In genomic region chr10:44998146-44998631, GRCh38 we compare ENCODE assay signal across 17 cellular contexts. TPM values are rescaled to one million over a fixed set of nuclear protein-coding genes. Genes with fewer than 3 reads are reported as not detected.
A peak's percentile ranks its signal among the peaks of the same experiment; 100 is the strongest.
DNase-seq lines count a peak whose midpoint lies in the region; ATAC-seq, FAIRE-seq and TF ChIP-seq lines count a peak whose summit lies in the region.
"Had no signal": no experiment of that assay in that cellular context is flagged by ENCODE, and none has a peak within 500 bp of the region (broad histone marks: within the 10 kb centered on the region; RNA-seq: fewer than 3 reads in every experiment).

No MANE protein-coding gene starts in this region.

- no peaks in the 10 kb centered on the region for H3K27me3 Mint-ChIP-seq in activated CD8-positive, alpha-beta memory T cell treated with anti-CD3 and anti-CD28 coated beads, Interleukin-2, amount 10 ng/mL, durations not matched to agents 7 days and 5 days
- H3K27me3 Mint-ChIP-seq in neural crest cell (ENCODE audit: low read depth): no peaks in the 10 kb centered on the region
- H3K27me3 Mint-ChIP-seq: stimulated activated naive CD8-positive, alpha-beta T cell treated with anti-CD3 and anti-CD28 coated beads, Interleukin-15, amount 100 ng/mL, for 72 hours had no signal

- no peak overlapping the region for H3K4me3 ChIP-seq in upper lobe of right lung

- no peak overlapping the region for H3K4me3 Mint-ChIP-seq in activated CD8-positive, alpha-beta memory T cell treated with anti-CD3 and anti-CD28 coated beads, Interleukin-2, amount 10 ng/mL, durations not matched to agents 7 days and 5 days
- H3K4me3 Mint-ChIP-seq in neural crest cell: peak overlapping the region; percentile 48
- H3K4me3 Mint-ChIP-seq: activated T-cell treated with anti-CD3 and anti-CD28 coated beads, Interleukin-2, amount 50 U/mL, for 4 hours; brain; stimulated activated naive CD8-positive, alpha-beta T cell treated with anti-CD3 and anti-CD28 coated beads, Interleukin-15, amount 100 ng/mL, for 72 hours had no signal

- TF ChIP-seq CTCF in neural crest cell (conservative IDR thresholded peaks at IDR 0.05) (no peak), upper lobe of right lung (IDR thresholded peaks at IDR 0.05) (no peak)

- peaks cover 5% of the 10 kb centered on the region for H3K9me3 Mint-ChIP-seq in activated CD8-positive, alpha-beta memory T cell treated with anti-CD3 and anti-CD28 coated beads, Interleukin-2, amount 10 ng/mL, durations not matched to agents 7 days and 5 days (ENCODE audit: low read depth)
- peaks cover 2% of the 10 kb centered on the region for H3K9me3 Mint-ChIP-seq in neural crest cell

- FAIRE-seq in frontal cortex (lab: Jason Lieb, UNC): no peak
- FAIRE-seq: A204.1 had no signal

- no peaks in the 10 kb centered on the region for H3K27me3 ChIP-seq in upper lobe of right lung

- peaks cover 13% of the 10 kb centered on the region for H3K36me3 Mint-ChIP-seq in activated CD8-positive, alpha-beta memory T cell treated with anti-CD3 and anti-CD28 coated beads, Interleukin-2, amount 10 ng/mL, durations not matched to agents 7 days and 5 days
- H3K36me3 Mint-ChIP-seq in neural crest cell (ENCODE audit: low read depth): peaks cover 15% of the 10 kb centered on the region

- intact Hi-C loops in upper lobe of right lung (cut with DNase I): no loop called here

- no peaks in the 10 kb centered on the region for H3K9me3 ChIP-seq in upper lobe of right lung
- H3K9me3 ChIP-seq: Caco-2 had no signal

- peaks cover 2% of the 10 kb centered on the region for H3K36me3 ChIP-seq in upper lobe of right lung

- H3K4me1 ChIP-seq in upper lobe of right lung: peaks cover 77% of the 10 kb centered on the region

- no peak for ATAC-seq in activated CD8-positive, alpha-beta memory T cell treated with anti-CD3 and anti-CD28 coated beads, Interleukin-2, amount 10 ng/mL, durations not matched to agents 7 days and 5 days
- no peak for ATAC-seq in upper lobe of right lung
- ATAC-seq in GM21737 (IDR thresholded peaks at IDR 0.05; ENCODE audit: unreplicated experiment): no peak
- ATAC-seq: activated T-cell treated with anti-CD3 and anti-CD28 coated beads, Interleukin-2, amount 50 U/mL, for 4 hours; sciatic nerve; stimulated activated naive CD8-positive, alpha-beta T cell treated with anti-CD3 and anti-CD28 coated beads, Interleukin-15, amount 100 ng/mL, for 72 hours had no signal

- peak; percentile 38 for DNase-seq in activated CD8-positive, alpha-beta memory T cell treated with anti-CD3 and anti-CD28 coated beads, Interleukin-2, amount 10 ng/mL, durations not matched to agents 7 days and 5 days
- DNase-seq in activated CD8-positive, alpha-beta memory T cell treated with anti-CD3 and anti-CD28 coated beads for 24 hours: no peak
- DNase-seq in fibroblast of gingiva (ENCODE audit: low read depth): peak; percentile 67
- DNase-seq in neural crest cell (ENCODE audit: low read depth, low spot score): no peak
- DNase-seq in upper lobe of right lung: no peak
- DNase-seq in frontal cortex (ENCODE audit: low spot score in 2 of 2): no peak
- no peak for DNase-seq in GF-D8 (lab: John Stamatoyannopoulos, UW)
- DNase-seq: activated T-cell treated with anti-CD3 and anti-CD28 coated beads, Interleukin-2, amount 50 U/mL, for 4 hours; Caco-2; NCI-H1092 treated with DMSO at 0.1 percent for 48 hours; NCI-H446 treated with DMSO at 0.1 percent for 48 hours; stimulated activated naive CD8-positive, alpha-beta T cell treated with anti-CD3 and anti-CD28 coated beads, Interleukin-15, amount 100 ng/mL, for 72 hours; SW 1271 had no signal

- H3K27ac ChIP-seq in upper lobe of right lung: peak overlapping the region; percentile 78

- CTCF ChIA-PET in activated CD8-positive, alpha-beta memory T cell treated with anti-CD3 and anti-CD28 coated beads, Interleukin-2, amount 10 ng/mL, durations not matched to agents 7 days and 5 days (lab: Charles Lee): no interaction called here

- no peak overlapping the region for H3K27ac Mint-ChIP-seq in activated CD8-positive, alpha-beta memory T cell treated with anti-CD3 and anti-CD28 coated beads, Interleukin-2, amount 10 ng/mL, durations not matched to agents 7 days and 5 days
- H3K27ac Mint-ChIP-seq in neural crest cell (ENCODE audit: unreplicated experiment): no peak overlapping the region
- H3K27ac Mint-ChIP-seq: stimulated activated naive CD8-positive, alpha-beta T cell treated with anti-CD3 and anti-CD28 coated beads, Interleukin-15, amount 100 ng/mL, for 72 hours had no signal

- peaks cover 53% of the 10 kb centered on the region for H3K4me1 Mint-ChIP-seq in activated CD8-positive, alpha-beta memory T cell treated with anti-CD3 and anti-CD28 coated beads, Interleukin-2, amount 10 ng/mL, durations not matched to agents 7 days and 5 days
- peaks cover 37% of the 10 kb centered on the region for H3K4me1 Mint-ChIP-seq in neural crest cell

RNA-seq across cellular contexts. Expression of gene ZNF22, which starts 2.5 kb away (rescaled TPM):
- 10 to 100 TPM; 29.5 to 29.6 TPM for total RNA-seq in activated CD8-positive, alpha-beta memory T cell treated with anti-CD3 and anti-CD28 coated beads, Interleukin-2, amount 10 ng/mL, durations not matched to agents 7 days and 5 days
- total RNA-seq in neural crest cell (51.0 and 52.8 TPM in 2 replicates), upper lobe of right lung (26.9 TPM), frontal cortex (46.9 TPM)

RNA-seq across cellular contexts. Expression of gene DEPP1, which starts 19.6 kb away (rescaled TPM):
- under 1 TPM in 1 of 2 experiments, not detected in 1; 0.37 TPM for total RNA-seq in activated CD8-positive, alpha-beta memory T cell treated with anti-CD3 and anti-CD28 coated beads, Interleukin-2, amount 10 ng/mL, durations not matched to agents 7 days and 5 days
- total RNA-seq in neural crest cell: 0.50 and 1.1 TPM in 2 replicates
- 160 TPM for total RNA-seq in upper lobe of right lung
- 4.1 TPM for total RNA-seq in frontal cortex

RNA-seq across cellular contexts. Expression of gene RASSF4, which starts 38.6 kb away (rescaled TPM):
- 1 to 10 TPM; 1.2 to 3.1 TPM for total RNA-seq in activated CD8-positive, alpha-beta memory T cell treated with anti-CD3 and anti-CD28 coated beads, Interleukin-2, amount 10 ng/mL, durations not matched to agents 7 days and 5 days
- total RNA-seq in neural crest cell (16.4 and 18.6 TPM in 2 replicates), upper lobe of right lung (40.9 TPM), frontal cortex (8.6 TPM)

Comparison
In these comparisons a context has a peak if more than half of its experiments do, and no peak if none do; other contexts are left out.
1. DNase-seq: peak in activated CD8-positive, alpha-beta memory T cell treated with anti-CD3 and anti-CD28 coated beads, Interleukin-2, amount 10 ng/mL, durations not matched to agents 7 days and 5 days (single experiment) and fibroblast of gingiva (single experiment); none in activated CD8-positive, alpha-beta memory T cell treated with anti-CD3 and anti-CD28 coated beads for 24 hours (single experiment), neural crest cell (single experiment), upper lobe of right lung (single experiment), frontal cortex (0 of 2) and GF-D8 (single experiment).
2. RNA of gene DEPP1, which starts 19.6 kb away (total RNA-seq): 160 TPM in upper lobe of right lung (single experiment); 4.1 TPM in frontal cortex (single experiment), 0.50 to 1.1 TPM in neural crest cell and 0.37 TPM in activated CD8-positive, alpha-beta memory T cell treated with anti-CD3 and anti-CD28 coated beads, Interleukin-2, amount 10 ng/mL, durations not matched to agents 7 days and 5 days; every median in the first group is over 10 times any median in the second.